ENCODE assay signal across 9 cellular contexts in genomic region chr10:79779310-79779938, GRCh38. TPM values are rescaled to one million over a fixed set of nuclear protein-coding genes. Genes with fewer than 3 reads are reported as not detected.
DNase-seq lines count a peak whose midpoint lies in the region; ATAC-seq and TF ChIP-seq lines count a peak whose summit lies in the region.
"Not testable (repeated sequence)": the region's sequence is repeated elsewhere in the genome, so short reads cannot be mapped to it uniquely, and the experiment has no call there.
"Had no signal": no experiment of that assay in that cellular context is flagged by ENCODE, and none has a peak within 500 bp of the region (broad histone marks: within the 10 kb centered on the region; RNA-seq: fewer than 3 reads in every experiment).

No MANE protein-coding gene starts in this region.

- TF ChIP-seq CTCF in fibroblast of the aortic adventitia (IDR thresholded peaks at IDR 0.05; ENCODE audit: insufficient read depth, low read length): peak; percentile 63
- TF ChIP-seq CTCF in natural killer cell (IDR thresholded peaks at IDR 0.05): peak; percentile 53

- not testable (repeated sequence) for H3K27me3 Mint-ChIP-seq in natural killer cell (ENCODE audit: low read depth in 2 of 2)

- H3K4me3 ChIP-seq in fibroblast of the aortic adventitia (ENCODE audit: low read depth, low read length): not testable (repeated sequence)

- DNase-seq in Caki2 (ENCODE audit: low read depth) (peak; percentile 54), HPDE6-E6E7 (ENCODE audit: extremely low spot score) (peak; percentile 4), SKM-1 (lab: John Stamatoyannopoulos, UW; ENCODE audit: unreplicated experiment) (peak; percentile 35), activated gamma-delta T cell treated with Interleukin-2 at 50 U/mL for 16 hours (peak; percentile 57), fibroblast of the aortic adventitia (ENCODE audit: low read depth) (peak; percentile 81), natural killer cell (peak; percentile 51)
- DNase-seq in stimulated activated CD8-positive, alpha-beta memory T cell treated with anti-CD3 and anti-CD28 coated beads, Interleukin-4, amount 100 ng/mL, for 1 hour (ENCODE audit: low read depth in 2 of 2, low spot score in 1 of 2): peak; percentile 4 to 29

- ATAC-seq in GM21515 (IDR thresholded peaks at IDR 0.05; ENCODE audit: unreplicated experiment): peak; percentile 98
- ATAC-seq in natural killer cell: peak; percentile 92 to 97 (median 97)

- in situ Hi-C loops in Caki2 (cut with HindIII; ENCODE audit: low pct_unique_long_range_greater_than_20kb, low sequenced_read_pairs): not testable (repeated sequence)

- H3K4me3 Mint-ChIP-seq in natural killer cell: not testable (repeated sequence)

- H3K27ac Mint-ChIP-seq in natural killer cell: not testable (repeated sequence)

- not testable (repeated sequence) for H3K9me3 Mint-ChIP-seq in natural killer cell

- intact Hi-C loops in natural killer cell (cut with micrococcal nuclease): loop anchor here (10.0 kb wide), 2 partner anchors 145 to 265 kb away; no protein-coding TSS in a partner anchor

- not testable (repeated sequence) for H3K36me3 Mint-ChIP-seq in natural killer cell

- H3K4me1 Mint-ChIP-seq in natural killer cell: not testable (repeated sequence)

RNA-seq across cellular contexts. Expression of gene NUTM2E, which starts 47.1 kb away (rescaled TPM):
- total RNA-seq in Caki2 (2014; rRNA removed; shearing (Covaris generic); ENCODE audit: low replicate concordance): not detected in 2 replicates
- total RNA-seq in fibroblast of the aortic adventitia (ENCODE audit: low replicate concordance): under 0.01 TPM in 1 of 2 replicates, not detected in the other
- under 1 TPM in 2 of 3 donors, not detected in 1; 0.30 to 0.49 TPM for total RNA-seq in natural killer cell
- total RNA-seq: T-helper 1 cell treated with Interleukin-12 subunit alpha and Interleukin-12 subunit beta and Interleukin-4 antibody, amounts not matched to agents 30 ng/mL and 1 ng/mL, for 36 hours had no signal

Comparison
In these comparisons a context has a peak if more than half of its experiments do, and no peak if none do; other contexts are left out.
1. DNase-seq: peak in every context shown above with its lines; median percentile 81 in fibroblast of the aortic adventitia; 57 in activated gamma-delta T cell treated with Interleukin-2 at 50 U/mL for 16 hours; 54 in Caki2; 51 in natural killer cell; 35 in SKM-1; 16 in stimulated activated CD8-positive, alpha-beta memory T cell treated with anti-CD3 and anti-CD28 coated beads, Interleukin-4, amount 100 ng/mL, for 1 hour; 4 in HPDE6-E6E7.